1 cellular context compared by ENCODE assay signal in the genomic region with DNA sequence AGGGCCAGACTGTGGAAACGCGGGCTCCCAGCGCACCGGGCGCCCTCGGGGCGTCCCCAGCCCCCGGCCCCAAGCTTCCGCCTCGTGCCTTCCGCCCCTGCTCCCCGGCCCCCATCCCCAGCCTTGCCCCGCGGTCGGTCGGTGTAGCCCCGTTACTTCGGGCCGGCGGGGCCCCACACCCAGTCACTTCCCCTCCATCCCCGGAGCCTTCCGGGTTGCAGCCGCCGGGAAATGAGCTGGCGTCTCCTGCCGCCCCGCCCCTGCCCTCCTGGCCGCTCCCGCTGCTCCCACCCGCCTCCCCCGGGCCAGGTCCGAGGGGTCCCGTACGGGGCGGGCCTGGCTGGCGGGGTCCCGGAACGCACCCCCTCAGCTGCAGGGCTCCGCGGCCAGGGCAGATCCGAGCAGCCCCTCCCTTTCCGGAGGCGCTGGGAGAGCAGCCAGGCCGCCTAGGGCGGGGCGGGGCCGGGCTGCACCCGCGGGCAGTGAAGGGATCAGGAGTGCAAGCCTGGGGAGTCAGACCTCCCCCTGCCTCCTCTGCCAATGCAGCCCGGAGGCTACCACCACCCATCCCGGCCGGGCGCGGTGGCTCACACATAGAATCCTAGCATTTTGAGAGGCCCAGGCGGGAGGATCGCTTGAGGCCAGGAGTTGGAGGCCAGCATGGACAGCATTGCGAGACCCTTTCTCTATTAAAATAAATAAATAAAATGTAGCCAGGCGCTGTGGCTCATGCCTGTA.
TF ChIP-seq lines count a peak whose summit lies in the region.

No MANE protein-coding gene starts in this region.

TF ChIP-seq in K562, 482 proteins besides CTCF, POLR2A, EP300 and RAD21 (continued from another document and continues in another):
- TF ChIP-seq, protein P1, sequence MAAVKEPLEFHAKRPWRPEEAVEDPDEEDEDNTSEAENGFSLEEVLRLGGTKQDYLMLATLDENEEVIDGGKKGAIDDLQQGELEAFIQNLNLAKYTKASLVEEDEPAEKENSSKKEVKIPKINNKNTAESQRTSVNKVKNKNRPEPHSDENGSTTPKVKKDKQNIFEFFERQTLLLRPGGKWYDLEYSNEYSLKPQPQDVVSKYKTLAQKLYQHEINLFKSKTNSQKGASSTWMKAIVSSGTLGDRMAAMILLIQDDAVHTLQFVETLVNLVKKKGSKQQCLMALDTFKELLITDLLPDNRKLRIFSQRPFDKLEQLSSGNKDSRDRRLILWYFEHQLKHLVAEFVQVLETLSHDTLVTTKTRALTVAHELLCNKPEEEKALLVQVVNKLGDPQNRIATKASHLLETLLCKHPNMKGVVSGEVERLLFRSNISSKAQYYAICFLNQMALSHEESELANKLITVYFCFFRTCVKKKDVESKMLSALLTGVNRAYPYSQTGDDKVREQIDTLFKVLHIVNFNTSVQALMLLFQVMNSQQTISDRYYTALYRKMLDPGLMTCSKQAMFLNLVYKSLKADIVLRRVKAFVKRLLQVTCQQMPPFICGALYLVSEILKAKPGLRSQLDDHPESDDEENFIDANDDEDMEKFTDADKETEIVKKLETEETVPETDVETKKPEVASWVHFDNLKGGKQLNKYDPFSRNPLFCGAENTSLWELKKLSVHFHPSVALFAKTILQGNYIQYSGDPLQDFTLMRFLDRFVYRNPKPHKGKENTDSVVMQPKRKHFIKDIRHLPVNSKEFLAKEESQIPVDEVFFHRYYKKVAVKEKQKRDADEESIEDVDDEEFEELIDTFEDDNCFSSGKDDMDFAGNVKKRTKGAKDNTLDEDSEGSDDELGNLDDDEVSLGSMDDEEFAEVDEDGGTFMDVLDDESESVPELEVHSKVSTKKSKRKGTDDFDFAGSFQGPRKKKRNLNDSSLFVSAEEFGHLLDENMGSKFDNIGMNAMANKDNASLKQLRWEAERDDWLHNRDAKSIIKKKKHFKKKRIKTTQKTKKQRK (IDR thresholded peaks at IDR 0.05; ENCODE audit: borderline replicate concordance, low read depth, low read length), result no peak
- TF ChIP-seq BRF1 (IDR thresholded peaks at IDR 0.05; ENCODE audit: borderline replicate concordance, extremely low read depth, insufficient read length), result no peak
- no peak for TF ChIP-seq SAFB (IDR thresholded peaks at IDR 0.05; ENCODE audit: borderline replicate concordance, low read depth, low read length)
- TF ChIP-seq, protein P2, sequence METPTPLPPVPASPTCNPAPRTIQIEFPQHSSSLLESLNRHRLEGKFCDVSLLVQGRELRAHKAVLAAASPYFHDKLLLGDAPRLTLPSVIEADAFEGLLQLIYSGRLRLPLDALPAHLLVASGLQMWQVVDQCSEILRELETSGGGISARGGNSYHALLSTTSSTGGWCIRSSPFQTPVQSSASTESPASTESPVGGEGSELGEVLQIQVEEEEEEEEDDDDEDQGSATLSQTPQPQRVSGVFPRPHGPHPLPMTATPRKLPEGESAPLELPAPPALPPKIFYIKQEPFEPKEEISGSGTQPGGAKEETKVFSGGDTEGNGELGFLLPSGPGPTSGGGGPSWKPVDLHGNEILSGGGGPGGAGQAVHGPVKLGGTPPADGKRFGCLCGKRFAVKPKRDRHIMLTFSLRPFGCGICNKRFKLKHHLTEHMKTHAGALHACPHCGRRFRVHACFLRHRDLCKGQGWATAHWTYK (CRISPR knock-in tag; IDR thresholded peaks at IDR 0.05), result peak; percentile 68; the same call in 1 of the 2 replicates
- TF ChIP-seq MYBL2 (IDR thresholded peaks at IDR 0.05; ENCODE audit: low read depth), result no peak
- TF ChIP-seq MYBL2 (CRISPR knock-in tag; IDR thresholded peaks at IDR 0.05; ENCODE audit: borderline replicate concordance), result no peak
- no peak for TF ChIP-seq SMAD2 (IDR thresholded peaks at IDR 0.05; ENCODE audit: low read depth, low read length)
- no peak for TF ChIP-seq ZNF586 (CRISPR knock-in tag; conservative IDR thresholded peaks at IDR 0.05)
- no peak for TF ChIP-seq KHSRP (IDR thresholded peaks at IDR 0.05)
- no peak for TF ChIP-seq COPS2 (conservative IDR thresholded peaks at IDR 0.05)
- TF ChIP-seq HNRNPL (IDR thresholded peaks at IDR 0.05; ENCODE audit: low read depth, low read length), result peak; percentile 47; the same call in 1 of the 2 replicates
- TF ChIP-seq ELF1 (tag; IDR thresholded peaks at IDR 0.05), result peak; percentile 77
- peak; percentile 33 for TF ChIP-seq TBP (optimal IDR thresholded peaks at IDR 0.05; ENCODE audit: low read depth, low read length)
- TF ChIP-seq STAT5B (CRISPR knock-in tag; IDR thresholded peaks at IDR 0.05), result no peak
- no peak for TF ChIP-seq BRCA1 (IDR thresholded peaks at IDR 0.05)
- no peak for TF ChIP-seq BRCA1 (CRISPR knock-in tag; IDR thresholded peaks at IDR 0.05)
- no peak; the same call in 1 of the 2 replicates for TF ChIP-seq XRCC5 (IDR thresholded peaks at IDR 0.05; ENCODE audit: low read depth, low read length)
- TF ChIP-seq NFATC3 (IDR thresholded peaks at IDR 0.05), result no peak
- TF ChIP-seq CBX1 (IDR thresholded peaks at IDR 0.05; ENCODE audit: low read depth), result peak; percentile 83
- no peak for TF ChIP-seq ZFP1 (CRISPR knock-in tag; IDR thresholded peaks at IDR 0.05)
- no peak for TF ChIP-seq NFIX (CRISPR knock-in tag; IDR thresholded peaks at IDR 0.05; ENCODE audit: low read depth)
- no peak for TF ChIP-seq NFE2 (IDR thresholded peaks at IDR 0.05; ENCODE audit: low read depth)
- no peak for TF ChIP-seq LARP7 (IDR thresholded peaks at IDR 0.05)
- no peak for TF ChIP-seq NFE2L1 (tag; IDR thresholded peaks at IDR 0.05; ENCODE audit: borderline replicate concordance, low read depth)
- no peak for TF ChIP-seq XRCC3 (IDR thresholded peaks at IDR 0.05)
- TF ChIP-seq ZNF699 (CRISPR knock-in tag; IDR thresholded peaks at IDR 0.05; ENCODE audit: insufficient replicate concordance), result no peak
- no peak for TF ChIP-seq MAFK (IDR thresholded peaks at IDR 0.05; ENCODE audit: low read length)
- no peak for TF ChIP-seq TOE1 (IDR thresholded peaks at IDR 0.05; ENCODE audit: borderline replicate concordance)
- TF ChIP-seq TOE1 (CRISPR knock-in tag; IDR thresholded peaks at IDR 0.05; ENCODE audit: borderline replicate concordance, low read depth), result no peak
- TF ChIP-seq, protein P3, sequence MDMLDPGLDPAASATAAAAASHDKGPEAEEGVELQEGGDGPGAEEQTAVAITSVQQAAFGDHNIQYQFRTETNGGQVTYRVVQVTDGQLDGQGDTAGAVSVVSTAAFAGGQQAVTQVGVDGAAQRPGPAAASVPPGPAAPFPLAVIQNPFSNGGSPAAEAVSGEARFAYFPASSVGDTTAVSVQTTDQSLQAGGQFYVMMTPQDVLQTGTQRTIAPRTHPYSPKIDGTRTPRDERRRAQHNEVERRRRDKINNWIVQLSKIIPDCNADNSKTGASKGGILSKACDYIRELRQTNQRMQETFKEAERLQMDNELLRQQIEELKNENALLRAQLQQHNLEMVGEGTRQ (CRISPR knock-in tag; IDR thresholded peaks at IDR 0.05), result no peak; the same call in 1 of the 2 replicates
- TF ChIP-seq ATF7 (IDR thresholded peaks at IDR 0.05), result peak; percentile 37; the same call in 1 of the 2 replicates
- TF ChIP-seq ZNF140 (CRISPR knock-in tag; IDR thresholded peaks at IDR 0.05), result no peak
- TF ChIP-seq, protein P4, sequence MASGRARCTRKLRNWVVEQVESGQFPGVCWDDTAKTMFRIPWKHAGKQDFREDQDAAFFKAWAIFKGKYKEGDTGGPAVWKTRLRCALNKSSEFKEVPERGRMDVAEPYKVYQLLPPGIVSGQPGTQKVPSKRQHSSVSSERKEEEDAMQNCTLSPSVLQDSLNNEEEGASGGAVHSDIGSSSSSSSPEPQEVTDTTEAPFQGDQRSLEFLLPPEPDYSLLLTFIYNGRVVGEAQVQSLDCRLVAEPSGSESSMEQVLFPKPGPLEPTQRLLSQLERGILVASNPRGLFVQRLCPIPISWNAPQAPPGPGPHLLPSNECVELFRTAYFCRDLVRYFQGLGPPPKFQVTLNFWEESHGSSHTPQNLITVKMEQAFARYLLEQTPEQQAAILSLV (tag; IDR thresholded peaks at IDR 0.05), result no peak
- TF ChIP-seq, protein P5, sequence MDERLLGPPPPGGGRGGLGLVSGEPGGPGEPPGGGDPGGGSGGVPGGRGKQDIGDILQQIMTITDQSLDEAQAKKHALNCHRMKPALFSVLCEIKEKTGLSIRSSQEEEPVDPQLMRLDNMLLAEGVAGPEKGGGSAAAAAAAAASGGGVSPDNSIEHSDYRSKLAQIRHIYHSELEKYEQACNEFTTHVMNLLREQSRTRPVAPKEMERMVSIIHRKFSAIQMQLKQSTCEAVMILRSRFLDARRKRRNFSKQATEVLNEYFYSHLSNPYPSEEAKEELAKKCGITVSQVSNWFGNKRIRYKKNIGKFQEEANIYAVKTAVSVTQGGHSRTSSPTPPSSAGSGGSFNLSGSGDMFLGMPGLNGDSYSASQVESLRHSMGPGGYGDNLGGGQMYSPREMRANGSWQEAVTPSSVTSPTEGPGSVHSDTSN (CRISPR knock-in tag; IDR thresholded peaks at IDR 0.05; ENCODE audit: low read depth), result no peak
- TF ChIP-seq, protein P5 (tag; conservative IDR thresholded peaks at IDR 0.05; ENCODE audit: low read depth), result no peak
- TF ChIP-seq ESRRA (IDR thresholded peaks at IDR 0.05; ENCODE audit: borderline replicate concordance, low read depth), result no peak
- TF ChIP-seq SUPT5H (IDR thresholded peaks at IDR 0.05), result no peak
- TF ChIP-seq SETDB1 (IDR thresholded peaks at IDR 0.05; ENCODE audit: low read length), result no peak
- no peak for TF ChIP-seq PML (IDR thresholded peaks at IDR 0.05; ENCODE audit: low read length)
- no peak for TF ChIP-seq CBX8 (IDR thresholded peaks at IDR 0.05; ENCODE audit: borderline replicate concordance, extremely low read depth, low read depth, low read length, poor library complexity, severe bottlenecking)
- TF ChIP-seq SMAD4 (CRISPR knock-in tag; conservative IDR thresholded peaks at IDR 0.05), result peak; percentile 38; the same call in 1 of the 2 replicates
- TF ChIP-seq, protein P6, sequence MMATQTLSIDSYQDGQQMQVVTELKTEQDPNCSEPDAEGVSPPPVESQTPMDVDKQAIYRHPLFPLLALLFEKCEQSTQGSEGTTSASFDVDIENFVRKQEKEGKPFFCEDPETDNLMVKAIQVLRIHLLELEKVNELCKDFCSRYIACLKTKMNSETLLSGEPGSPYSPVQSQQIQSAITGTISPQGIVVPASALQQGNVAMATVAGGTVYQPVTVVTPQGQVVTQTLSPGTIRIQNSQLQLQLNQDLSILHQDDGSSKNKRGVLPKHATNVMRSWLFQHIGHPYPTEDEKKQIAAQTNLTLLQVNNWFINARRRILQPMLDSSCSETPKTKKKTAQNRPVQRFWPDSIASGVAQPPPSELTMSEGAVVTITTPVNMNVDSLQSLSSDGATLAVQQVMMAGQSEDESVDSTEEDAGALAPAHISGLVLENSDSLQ (IDR thresholded peaks at IDR 0.05), result no peak
- TF ChIP-seq KDM4B (IDR thresholded peaks at IDR 0.05; ENCODE audit: borderline replicate concordance in 2 of 2, low read depth in 1 of 2), result 0 out of 4 replicates have a peak, but pooled peaks of 1 of the 2 experiments have one; percentile 68
- no peak for TF ChIP-seq YY1 (IDR thresholded peaks at IDR 0.05; ENCODE audit: borderline replicate concordance in 1 of 3, control insufficient read depth in 1 of 3, extremely low read depth in 1 of 3, insufficient read depth in 3 of 3, insufficient read length in 1 of 3, insufficient replicate concordance in 2 of 3, low read depth in 1 of 3, low read length in 2 of 3)
- TF ChIP-seq ZNF778 (CRISPR knock-in tag; IDR thresholded peaks at IDR 0.05), result no peak
- no peak for TF ChIP-seq KAT8 (IDR thresholded peaks at IDR 0.05; ENCODE audit: low read depth)
- no peak for TF ChIP-seq SNIP1 (IDR thresholded peaks at IDR 0.05; ENCODE audit: low read depth)
- TF ChIP-seq ZNF77 (CRISPR knock-in tag; IDR thresholded peaks at IDR 0.05), result no peak
- TF ChIP-seq, protein P7, sequence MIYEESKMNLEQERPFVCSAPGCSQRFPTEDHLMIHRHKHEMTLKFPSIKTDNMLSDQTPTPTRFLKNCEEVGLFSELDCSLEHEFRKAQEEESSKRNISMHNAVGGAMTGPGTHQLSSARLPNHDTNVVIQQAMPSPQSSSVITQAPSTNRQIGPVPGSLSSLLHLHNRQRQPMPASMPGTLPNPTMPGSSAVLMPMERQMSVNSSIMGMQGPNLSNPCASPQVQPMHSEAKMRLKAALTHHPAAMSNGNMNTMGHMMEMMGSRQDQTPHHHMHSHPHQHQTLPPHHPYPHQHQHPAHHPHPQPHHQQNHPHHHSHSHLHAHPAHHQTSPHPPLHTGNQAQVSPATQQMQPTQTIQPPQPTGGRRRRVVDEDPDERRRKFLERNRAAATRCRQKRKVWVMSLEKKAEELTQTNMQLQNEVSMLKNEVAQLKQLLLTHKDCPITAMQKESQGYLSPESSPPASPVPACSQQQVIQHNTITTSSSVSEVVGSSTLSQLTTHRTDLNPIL (CRISPR knock-in tag; IDR thresholded peaks at IDR 0.05), result no peak
- no peak for TF ChIP-seq POLR2B (IDR thresholded peaks at IDR 0.05; ENCODE audit: low read depth, partially characterized antibody)
- TF ChIP-seq ZNF212 (CRISPR knock-in tag; IDR thresholded peaks at IDR 0.05), result no peak
- no peak for TF ChIP-seq ZNF717 (CRISPR knock-in tag; IDR thresholded peaks at IDR 0.05)
- no peak for TF ChIP-seq SMARCC2 (IDR thresholded peaks at IDR 0.05; ENCODE audit: low read depth)
- TF ChIP-seq, protein P8, sequence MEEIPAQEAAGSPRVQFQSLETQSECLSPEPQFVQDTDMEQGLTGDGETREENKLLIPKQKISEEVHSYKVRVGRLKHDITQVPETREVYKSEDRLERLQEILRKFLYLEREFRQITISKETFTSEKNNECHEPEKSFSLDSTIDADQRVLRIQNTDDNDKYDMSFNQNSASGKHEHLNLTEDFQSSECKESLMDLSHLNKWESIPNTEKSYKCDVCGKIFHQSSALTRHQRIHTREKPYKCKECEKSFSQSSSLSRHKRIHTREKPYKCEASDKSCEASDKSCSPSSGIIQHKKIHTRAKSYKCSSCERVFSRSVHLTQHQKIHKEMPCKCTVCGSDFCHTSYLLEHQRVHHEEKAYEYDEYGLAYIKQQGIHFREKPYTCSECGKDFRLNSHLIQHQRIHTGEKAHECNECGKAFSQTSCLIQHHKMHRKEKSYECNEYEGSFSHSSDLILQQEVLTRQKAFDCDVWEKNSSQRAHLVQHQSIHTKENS (CRISPR knock-in tag; IDR thresholded peaks at IDR 0.05), result no peak
- TF ChIP-seq, protein P9, sequence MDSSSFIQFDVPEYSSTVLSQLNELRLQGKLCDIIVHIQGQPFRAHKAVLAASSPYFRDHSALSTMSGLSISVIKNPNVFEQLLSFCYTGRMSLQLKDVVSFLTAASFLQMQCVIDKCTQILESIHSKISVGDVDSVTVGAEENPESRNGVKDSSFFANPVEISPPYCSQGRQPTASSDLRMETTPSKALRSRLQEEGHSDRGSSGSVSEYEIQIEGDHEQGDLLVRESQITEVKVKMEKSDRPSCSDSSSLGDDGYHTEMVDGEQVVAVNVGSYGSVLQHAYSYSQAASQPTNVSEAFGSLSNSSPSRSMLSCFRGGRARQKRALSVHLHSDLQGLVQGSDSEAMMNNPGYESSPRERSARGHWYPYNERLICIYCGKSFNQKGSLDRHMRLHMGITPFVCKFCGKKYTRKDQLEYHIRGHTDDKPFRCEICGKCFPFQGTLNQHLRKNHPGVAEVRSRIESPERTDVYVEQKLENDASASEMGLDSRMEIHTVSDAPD (CRISPR knock-in tag; IDR thresholded peaks at IDR 0.05), result no peak
